In genomic region chr3:30042274-30042859, GRCh38 we compare ENCODE assay signal across 8 cellular contexts.
DNase-seq lines count a peak whose midpoint lies in the region; ATAC-seq and TF ChIP-seq lines count a peak whose summit lies in the region.

No MANE protein-coding gene starts in this region.

- no peak overlapping the region for H2AFZ ChIP-seq in KMS-11 (ENCODE audit: low read depth)

- DNase-seq in A172 (ENCODE audit: low spot score) = peak; percentile 64
- DNase-seq in SHP77 treated with DMSO at 0.1 percent for 48 hours (lab: John Stamatoyannopoulos, UW) = peak; percentile 59
- DNase-seq in activated naive CD4-positive, alpha-beta T cell treated with anti-CD3 and anti-CD28 coated beads, Interleukin-2, amount 50 U/mL, for 72 hours (ENCODE audit: low spot score in 2 of 2) = peak in 1 of 2 donors; percentile 63
- peak; percentile 20 to 87 (median 68) for DNase-seq in head of caudate nucleus
- DNase-seq in pulmonary artery endothelial cell (ENCODE audit: low read depth, low spot score) = peak; percentile 62

- no peaks in the 10 kb centered on the region for H3K36me3 ChIP-seq in KMS-11 (ENCODE audit: insufficient read depth)

- H3K9me3 Mint-ChIP-seq in activated naive CD4-positive, alpha-beta T cell treated with anti-CD3 and anti-CD28 coated beads, Interleukin-2, amount 50 U/mL, for 72 hours = no peaks in the 10 kb centered on the region

- H3K9ac ChIP-seq in KMS-11 = no peak overlapping the region

- H3K4me3 ChIP-seq in GM12875 (ENCODE audit: low read depth, low read length) = no peak overlapping the region
- no peak overlapping the region for H3K4me3 ChIP-seq in KMS-11 (IDR thresholded peaks at IDR 0.05; ENCODE audit: insufficient read depth, low read depth, low read length)

- no peak overlapping the region for H3K27ac Mint-ChIP-seq in activated naive CD4-positive, alpha-beta T cell treated with anti-CD3 and anti-CD28 coated beads, Interleukin-2, amount 50 U/mL, for 72 hours

- no peaks in the 10 kb centered on the region for H3K36me3 Mint-ChIP-seq in activated naive CD4-positive, alpha-beta T cell treated with anti-CD3 and anti-CD28 coated beads, Interleukin-2, amount 50 U/mL, for 72 hours

- no peak overlapping the region for H3K4me2 ChIP-seq in KMS-11

- H3K4me1 ChIP-seq in KMS-11 (ENCODE audit: low read depth, poor library complexity, severe bottlenecking) = no peaks in the 10 kb centered on the region

- no peaks in the 10 kb centered on the region for H3K79me2 ChIP-seq in KMS-11 (ENCODE audit: insufficient read depth, low read depth)

- TF ChIP-seq CTCF in GM12875 (IDR thresholded peaks at IDR 0.05; ENCODE audit: borderline replicate concordance, insufficient read depth, low read depth, low read length) (peak; percentile 34; the same call in 1 of the 2 replicates), KMS-11 (conservative IDR thresholded peaks at IDR 0.05; ENCODE audit: low read depth, low read length) (peak; percentile 59)

- no peaks in the 10 kb centered on the region for H3K27me3 ChIP-seq in KMS-11 (ENCODE audit: insufficient read depth, low read depth)

- H3K27ac ChIP-seq in KMS-11 = no peak overlapping the region

- intact Hi-C loops in head of caudate nucleus (cut with DNase I) = loop anchor here (10.0 kb wide), 1 partner anchor 152 kb away; no protein-coding TSS in a partner anchor

- no peaks in the 10 kb centered on the region for H4K20me1 ChIP-seq in KMS-11 (ENCODE audit: insufficient read depth)

- peak; percentile 37 to 70 for ATAC-seq in activated naive CD4-positive, alpha-beta T cell treated with anti-CD3 and anti-CD28 coated beads, Interleukin-2, amount 50 U/mL, for 72 hours
- no peak for ATAC-seq in HG02588 (IDR thresholded peaks at IDR 0.05; ENCODE audit: unreplicated experiment)
